ENCODE assay signal across 10 cellular contexts in genomic region chr2:16010011-16010410, GRCh38.
"Had no signal": no experiment of that assay in that cellular context is flagged by ENCODE, and none has a peak within 500 bp of the region (broad histone marks: within the 10 kb centered on the region; RNA-seq: fewer than 3 reads in every experiment).

No MANE protein-coding gene starts in this region.

- H3K4me3 ChIP-seq: GM23248, GM23338, HAP-1 had no signal

- FAIRE-seq: H54 had no signal

- H3K27ac ChIP-seq: GM23248 had no signal

- DNase-seq: GM23248, GOT3, H7, H9, HCEC 1CT, HFFc6 had no signal

- H3K4me2 ChIP-seq: GM23338 had no signal

- H3K9me3 ChIP-seq: HAP-1 had no signal

- H3K36me3 ChIP-seq: HAP-1 had no signal

- H2AFZ ChIP-seq: GM23248, GM23338 had no signal

- H3K4me1 ChIP-seq: HAP-1 had no signal

- ATAC-seq: GM23338, HCT116 had no signal

- H3K9ac ChIP-seq: GM23248 had no signal
